ENCODE assay signal across 16 cellular contexts in genomic region chr1:43619314-43619790, GRCh38. TPM values are rescaled to one million over a fixed set of nuclear protein-coding genes. Genes with fewer than 3 reads are reported as not detected.
DNase-seq lines count a peak whose midpoint lies in the region; ATAC-seq, FAIRE-seq and TF ChIP-seq lines count a peak whose summit lies in the region.
"Had no signal": no experiment of that assay in that cellular context is flagged by ENCODE, and none has a peak within 500 bp of the region (broad histone marks: within the 10 kb centered on the region; RNA-seq: fewer than 3 reads in every experiment).

No MANE protein-coding gene starts in this region.

- H3K27me3 ChIP-seq in PC-3 (ENCODE audit: low read length) (no peaks in the 10 kb centered on the region), endothelial cell of umbilical vein (ENCODE audit: control insufficient read depth in 2 of 2, insufficient read depth in 2 of 2, low read length in 2 of 2) (no peaks in the 10 kb centered on the region)

- no peak overlapping the region for H3K27ac Mint-ChIP-seq in Calu3 (ENCODE audit: unreplicated experiment)
- H3K27ac Mint-ChIP-seq: CD14-positive monocyte; CD8-positive, alpha-beta T cell; H9 had no signal

- H3K36me3 ChIP-seq in PC-3 (ENCODE audit: low read depth, low read length) (peaks cover 11% of the 10 kb centered on the region), endothelial cell of umbilical vein (ENCODE audit: control insufficient read depth in 2 of 2, extremely low read depth in 1 of 2, insufficient read depth in 2 of 2, low read length in 2 of 2) (peaks cover 18 to 75% of the 10 kb centered on the region in 2 experiments)

- H3K79me2 ChIP-seq in PC-3 (ENCODE audit: low read length) (no peaks in the 10 kb centered on the region), endothelial cell of umbilical vein (ENCODE audit: control insufficient read depth, insufficient read depth, low read length) (no peaks in the 10 kb centered on the region)

- H3K9me3 Mint-ChIP-seq in Calu3 (ENCODE audit: low read depth, unreplicated experiment) = no peaks in the 10 kb centered on the region
- H3K9me3 Mint-ChIP-seq: CD14-positive monocyte; CD8-positive, alpha-beta T cell; H9 had no signal

- H3K9me3 ChIP-seq in PC-3 (ENCODE audit: low read length) (no peaks in the 10 kb centered on the region), endothelial cell of umbilical vein (replicated peaks; ENCODE audit: control insufficient read depth, insufficient read depth, low read length) (no peaks in the 10 kb centered on the region)

- H3K4me3 ChIP-seq in PC-3 (ENCODE audit: low read length) (no peak overlapping the region), endothelial cell of umbilical vein (replicated peaks in 1 of 3; ENCODE audit: insufficient read depth in 1 of 3, low read depth in 1 of 3, low read length in 3 of 3) (no peak overlapping the region)

- H3K4me2 ChIP-seq in PC-3 (ENCODE audit: low read length) = no peak overlapping the region
- no peak overlapping the region for H3K4me2 ChIP-seq in endothelial cell of umbilical vein (ENCODE audit: insufficient read depth, low read length)

- H2AFZ ChIP-seq in PC-3 (ENCODE audit: low read length) = no peak overlapping the region
- no peak overlapping the region for H2AFZ ChIP-seq in endothelial cell of umbilical vein (ENCODE audit: low read depth, low read length)

- no peaks in the 10 kb centered on the region for H3K4me1 Mint-ChIP-seq in Calu3 (ENCODE audit: low read depth, unreplicated experiment)
- H3K4me1 Mint-ChIP-seq: CD14-positive monocyte, H9 had no signal

- H3K9me1 ChIP-seq in endothelial cell of umbilical vein (replicated peaks; ENCODE audit: control insufficient read depth, extremely low read depth, insufficient read depth, low read length) = no peaks in the 10 kb centered on the region

- no peak for TF ChIP-seq POLR2A in endothelial cell of umbilical vein (IDR thresholded peaks at IDR 0.05; ENCODE audit: low read depth, low read length)

- H3K36me3 Mint-ChIP-seq in Calu3 (ENCODE audit: insufficient read depth, unreplicated experiment) = peaks cover 43% of the 10 kb centered on the region
- H3K36me3 Mint-ChIP-seq: CD14-positive monocyte; CD8-positive, alpha-beta T cell had no signal

- TF ChIP-seq CTCF in Calu3 (IDR thresholded peaks at IDR 0.05; ENCODE audit: unreplicated experiment) = no peak
- TF ChIP-seq CTCF in PC-3 (conservative IDR thresholded peaks at IDR 0.05; ENCODE audit: low read depth, low read length) = no peak
- no peak for TF ChIP-seq CTCF in endothelial cell of umbilical vein (IDR thresholded peaks at IDR 0.05; ENCODE audit: extremely low read depth in 1 of 2, insufficient read depth in 1 of 2, low read depth in 1 of 2, low read length in 2 of 2)

- BruUV-seq in Calu3 (replicated peaks; lab: Mats Ljungman, UMichigan) (TSS peak; percentile 24), PC-3 (replicated peaks; lab: Mats Ljungman, UMichigan) (TSS peak; percentile 23), endothelial cell of umbilical vein (replicated peaks; lab: Mats Ljungman, UMichigan) (TSS peak; percentile 18)

- H3K9ac ChIP-seq in PC-3 (ENCODE audit: low read length) (no peak overlapping the region), endothelial cell of umbilical vein (replicated peaks; ENCODE audit: extremely low read depth, insufficient read depth, low read length) (no peak overlapping the region)

- no peaks in the 10 kb centered on the region for H3K9me2 ChIP-seq in PC-3 (replicated peaks; ENCODE audit: low read length)

- no peaks in the 10 kb centered on the region for H3K27me3 Mint-ChIP-seq in Calu3 (ENCODE audit: unreplicated experiment)

- DNase-seq in Calu3 (no peak), PC-3 (no peak), endothelial cell of umbilical vein (ENCODE audit: low read depth, low spot score) (no peak), posterior vena cava (ENCODE audit: low spot score) (peak; percentile 65), activated gamma-delta T cell treated with Interleukin-2 at 50 U/mL for 16 hours (no peak)
- DNase-seq: CD8-positive, alpha-beta T cell; COR-L47; DND-41; GDM1; GOT3; H9 had no signal

- no peak for FAIRE-seq in endothelial cell of umbilical vein (lab: Jason Lieb, UNC)
- FAIRE-seq: GM12892, GM19239, HTR-8/SVneo had no signal

- H3F3A ChIP-seq in PC-3 (ENCODE audit: low read length, unreplicated experiment) = no peaks in the 10 kb centered on the region

- H3K4me3 Mint-ChIP-seq in Calu3 (ENCODE audit: low read depth, unreplicated experiment) = no peak overlapping the region
- H3K4me3 Mint-ChIP-seq: CD14-positive monocyte; CD8-positive, alpha-beta T cell; H9 had no signal

- intact Hi-C loops in Calu3 (cut with micrococcal nuclease; ENCODE audit: unreplicated experiment) (no loop called here), PC-3 (cut with micrococcal nuclease) (no loop called here), endothelial cell of umbilical vein (cut with micrococcal nuclease) (no loop called here), posterior vena cava (cut with DNase I) (no loop called here)

- H3K27ac ChIP-seq in PC-3 (ENCODE audit: low read length) = no peak overlapping the region
- H3K27ac ChIP-seq in endothelial cell of umbilical vein (ENCODE audit: insufficient read depth, low read depth, low read length) = no peak overlapping the region

- POLR2A ChIA-PET in PC-3 (lab: Charles Lee; ENCODE audit: unreplicated experiment) (no interaction called here), endothelial cell of umbilical vein (lab: Charles Lee) (interaction anchor here (0.6 kb wide), 1 partner anchor 1013 kb away, joined by 3 read pairs; no protein-coding TSS in a partner anchor)

- H4K20me1 ChIP-seq in PC-3 (ENCODE audit: low read length) (no peaks in the 10 kb centered on the region), endothelial cell of umbilical vein (replicated peaks; ENCODE audit: control insufficient read depth, extremely low read depth, insufficient read depth, low read length) (no peaks in the 10 kb centered on the region)

- CTCF ChIA-PET in Calu3 (lab: Charles Lee) = no interaction called here
- CTCF ChIA-PET in PC-3 (lab: Charles Lee) = no interaction called here
- CTCF ChIA-PET in endothelial cell of umbilical vein (lab: Charles Lee) = no interaction called here

- dilution Hi-C loops in endothelial cell of umbilical vein (cut with MboI; ENCODE audit: extremely low pct_ligation_motif_present, low sequenced_read_pairs) = no loop called here

- H3K4me1 ChIP-seq in PC-3 (ENCODE audit: insufficient read depth, low read length) (no peaks in the 10 kb centered on the region), endothelial cell of umbilical vein (ENCODE audit: control insufficient read depth, extremely low read depth, insufficient read depth, low read length) (no peaks in the 10 kb centered on the region)

- no peak for ATAC-seq in PC-3
- ATAC-seq in HG02642 (IDR thresholded peaks at IDR 0.05; ENCODE audit: poor library complexity, unreplicated experiment) = no peak
- ATAC-seq: CD8-positive, alpha-beta T cell had no signal

TF ChIP-seq in endothelial cell of umbilical vein, 7 proteins besides CTCF, POLR2A, EP300 and RAD21:
- no peak for TF ChIP-seq EZH2 (IDR thresholded peaks at IDR 0.05; ENCODE audit: borderline replicate concordance, low read depth, low read length, severe bottlenecking)
- TF ChIP-seq, protein P1, sequence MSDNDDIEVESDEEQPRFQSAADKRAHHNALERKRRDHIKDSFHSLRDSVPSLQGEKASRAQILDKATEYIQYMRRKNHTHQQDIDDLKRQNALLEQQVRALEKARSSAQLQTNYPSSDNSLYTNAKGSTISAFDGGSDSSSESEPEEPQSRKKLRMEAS (IDR thresholded peaks at IDR 0.05; ENCODE audit: insufficient read depth, insufficient read length) = no peak

RNA-seq across cellular contexts. Expression of gene KDM4A, which starts 30.6 kb away (rescaled TPM):
- 46.4 and 47.9 TPM in 2 replicates for total RNA-seq in Calu3 (2022)
- 23.2 and 27.8 TPM in 2 replicates for total RNA-seq in PC-3 (2014; rRNA removed)
- total RNA-seq in endothelial cell of umbilical vein = 46.9 and 53.3 TPM in 2 replicates
- 16.3 and 21.0 TPM in 2 replicates for polyA plus RNA-seq in endothelial cell of umbilical vein
- 24.3 and 25.1 TPM in 2 replicates for polyA plus RNA-seq in endothelial cell of umbilical vein (2011; cell fraction: cytosol; rRNA removed)
- 47.2 and 53.0 TPM in 2 replicates for polyA plus RNA-seq in endothelial cell of umbilical vein (2011; cell fraction: nucleus; rRNA removed)
- polyA plus RNA-seq in endothelial cell of umbilical vein (2012) = 27.7 and 34.9 TPM in 2 replicates
- polyA minus RNA-seq in endothelial cell of umbilical vein = 47.6 and 66.5 TPM in 2 replicates
- 16.7 TPM for polyA minus RNA-seq in endothelial cell of umbilical vein (2011; cell fraction: cytosol; rRNA and poly(A)+ RNA removed)
- 50.6 and 58.1 TPM in 2 replicates for polyA minus RNA-seq in endothelial cell of umbilical vein (2011; cell fraction: nucleus; rRNA and poly(A)+ RNA removed)
- total RNA-seq in posterior vena cava = 10 to 100 TPM; 19.9 to 21.9 TPM
